1 cellular context compared by ENCODE assay signal in the genomic region with DNA sequence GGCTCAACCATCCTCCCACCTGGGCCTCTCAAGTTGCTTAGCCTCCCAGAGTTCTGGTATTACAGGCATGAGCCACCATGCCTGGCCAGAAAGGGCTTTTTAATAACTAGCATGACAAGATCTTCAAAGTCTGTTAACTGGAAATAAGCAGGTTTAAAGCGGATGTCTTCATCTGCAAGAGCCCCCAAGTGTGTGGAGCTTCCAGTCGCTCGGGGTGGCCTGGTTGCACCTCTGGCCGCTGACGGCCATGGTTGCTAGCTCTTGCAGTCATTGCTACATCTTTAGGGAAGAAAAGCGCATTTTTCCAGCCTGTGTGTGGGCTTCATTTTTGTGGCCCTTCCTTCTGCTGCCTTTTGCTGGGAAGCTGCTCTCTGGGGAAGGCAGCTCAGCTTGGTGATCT.
A peak's percentile ranks its signal among the peaks of the same experiment; 100 is the strongest.
TF ChIP-seq lines count a peak whose summit lies in the region.

No MANE protein-coding gene starts in this region.

TF ChIP-seq in HepG2, 621 proteins besides CTCF, POLR2A, EP300 and RAD21:
- TF ChIP-seq, protein P1, sequence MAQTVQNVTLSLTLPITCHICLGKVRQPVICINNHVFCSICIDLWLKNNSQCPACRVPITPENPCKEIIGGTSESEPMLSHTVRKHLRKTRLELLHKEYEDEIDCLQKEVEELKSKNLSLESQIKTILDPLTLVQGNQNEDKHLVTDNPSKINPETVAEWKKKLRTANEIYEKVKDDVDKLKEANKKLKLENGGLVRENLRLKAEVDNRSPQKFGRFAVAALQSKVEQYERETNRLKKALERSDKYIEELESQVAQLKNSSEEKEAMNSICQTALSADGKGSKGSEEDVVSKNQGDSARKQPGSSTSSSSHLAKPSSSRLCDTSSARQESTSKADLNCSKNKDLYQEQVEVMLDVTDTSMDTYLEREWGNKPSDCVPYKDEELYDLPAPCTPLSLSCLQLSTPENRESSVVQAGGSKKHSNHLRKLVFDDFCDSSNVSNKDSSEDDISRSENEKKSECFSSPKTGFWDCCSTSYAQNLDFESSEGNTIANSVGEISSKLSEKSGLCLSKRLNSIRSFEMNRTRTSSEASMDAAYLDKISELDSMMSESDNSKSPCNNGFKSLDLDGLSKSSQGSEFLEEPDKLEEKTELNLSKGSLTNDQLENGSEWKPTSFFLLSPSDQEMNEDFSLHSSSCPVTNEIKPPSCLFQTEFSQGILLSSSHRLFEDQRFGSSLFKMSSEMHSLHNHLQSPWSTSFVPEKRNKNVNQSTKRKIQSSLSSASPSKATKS (CRISPR knock-in tag; IDR thresholded peaks at IDR 0.05): no peak
- peak; percentile 6 for TF ChIP-seq RBM22 (optimal IDR thresholded peaks at IDR 0.05; ENCODE audit: low read length)
